9 cellular contexts compared by ENCODE assay signal in genomic region chr11:36455658-36456111, GRCh38. TPM values are rescaled to one million over a fixed set of nuclear protein-coding genes. Genes with fewer than 3 reads are reported as not detected.
DNase-seq lines count a peak whose midpoint lies in the region; ATAC-seq and TF ChIP-seq lines count a peak whose summit lies in the region.
"Had no signal": no experiment of that assay in that cellular context is flagged by ENCODE, and none has a peak within 500 bp of the region (broad histone marks: within the 10 kb centered on the region; RNA-seq: fewer than 3 reads in every experiment).

No MANE protein-coding gene starts in this region.

- no peaks in the 10 kb centered on the region for H3K36me3 Mint-ChIP-seq in stimulated activated memory B cell treated with anti-CD40 and anti-IgM and Interleukin-4, amounts not matched to agents 10 μg/mL and 1 μg/mL and 100 μg/mL, for 72 hours
- peaks cover 6% of the 10 kb centered on the region for H3K36me3 Mint-ChIP-seq in activated T-helper 17 cell treated with anti-CD3 and anti-CD28 coated beads, Interleukin-2, amount 50 U/mL, for 72 hours (ENCODE audit: low read depth)

- peaks cover 35% of the 10 kb centered on the region for H3K36me3 ChIP-seq in RWPE2 (ENCODE audit: low read depth)

- no peaks in the 10 kb centered on the region for H3K9me3 Mint-ChIP-seq in stimulated activated memory B cell treated with anti-CD40 and anti-IgM and Interleukin-4, amounts not matched to agents 10 μg/mL and 1 μg/mL and 100 μg/mL, for 72 hours
- H3K9me3 Mint-ChIP-seq in activated T-helper 17 cell treated with anti-CD3 and anti-CD28 coated beads, Interleukin-2, amount 50 U/mL, for 72 hours = no peaks in the 10 kb centered on the region

- no peak overlapping the region for H3K4me3 Mint-ChIP-seq in stimulated activated memory B cell treated with anti-CD40 and anti-IgM and Interleukin-4, amounts not matched to agents 10 μg/mL and 1 μg/mL and 100 μg/mL, for 72 hours
- H3K4me3 Mint-ChIP-seq in activated T-helper 17 cell treated with anti-CD3 and anti-CD28 coated beads, Interleukin-2, amount 50 U/mL, for 72 hours = no peak overlapping the region

- DNase-seq in EL (peak; percentile 100), RWPE2 (ENCODE audit: low spot score) (no peak), fibroblast of mammary gland (ENCODE audit: low read depth) (peak; percentile 97), occipital lobe (lab: John Stamatoyannopoulos, UW) (peak; percentile 11)
- no peak for DNase-seq in activated CD4-positive, alpha-beta T cell treated with anti-CD3 and anti-CD28 coated beads, Interleukin-2, amount 50 U/mL, for 4 hours

- H3K4me3 ChIP-seq in RWPE2 (ENCODE audit: severe bottlenecking) (no peak overlapping the region), fibroblast of mammary gland (ENCODE audit: control insufficient read depth, low read depth, low read length) (no peak overlapping the region)

- H3K9me3 ChIP-seq in RWPE2 (ENCODE audit: severe bottlenecking) = no peaks in the 10 kb centered on the region

- ATAC-seq in RWPE2 (ENCODE audit: low read depth) (peak; percentile 83), HG03442 (IDR thresholded peaks at IDR 0.05; ENCODE audit: unreplicated experiment) (no peak)
- ATAC-seq in stimulated activated memory B cell treated with anti-CD40 and anti-IgM and Interleukin-4, amounts not matched to agents 10 μg/mL and 1 μg/mL and 100 μg/mL, for 72 hours = no peak
- ATAC-seq in activated T-helper 17 cell treated with anti-CD3 and anti-CD28 coated beads, Interleukin-2, amount 50 U/mL, for 72 hours (replicated peaks) = no peak
- ATAC-seq: left colon had no signal

- H3K27me3 ChIP-seq in RWPE2 (ENCODE audit: insufficient read depth, poor library complexity, severe bottlenecking) = no peaks in the 10 kb centered on the region

- H3K4me1 Mint-ChIP-seq in stimulated activated memory B cell treated with anti-CD40 and anti-IgM and Interleukin-4, amounts not matched to agents 10 μg/mL and 1 μg/mL and 100 μg/mL, for 72 hours = peaks cover 13% of the 10 kb centered on the region
- peaks cover 17% of the 10 kb centered on the region for H3K4me1 Mint-ChIP-seq in activated T-helper 17 cell treated with anti-CD3 and anti-CD28 coated beads, Interleukin-2, amount 50 U/mL, for 72 hours

- no peaks in the 10 kb centered on the region for H3K27me3 Mint-ChIP-seq in stimulated activated memory B cell treated with anti-CD40 and anti-IgM and Interleukin-4, amounts not matched to agents 10 μg/mL and 1 μg/mL and 100 μg/mL, for 72 hours
- no peaks in the 10 kb centered on the region for H3K27me3 Mint-ChIP-seq in activated T-helper 17 cell treated with anti-CD3 and anti-CD28 coated beads, Interleukin-2, amount 50 U/mL, for 72 hours

- H3K4me1 ChIP-seq in RWPE2 (ENCODE audit: insufficient read depth, poor library complexity, severe bottlenecking) = peaks cover 12% of the 10 kb centered on the region

- peak overlapping the region; percentile 58 for H3K27ac ChIP-seq in RWPE2 (ENCODE audit: poor library complexity, severe bottlenecking)

- H3K27ac Mint-ChIP-seq in stimulated activated memory B cell treated with anti-CD40 and anti-IgM and Interleukin-4, amounts not matched to agents 10 μg/mL and 1 μg/mL and 100 μg/mL, for 72 hours = no peak overlapping the region
- H3K27ac Mint-ChIP-seq in activated T-helper 17 cell treated with anti-CD3 and anti-CD28 coated beads, Interleukin-2, amount 50 U/mL, for 72 hours = no peak overlapping the region

- TF ChIP-seq CTCF in RWPE2 (IDR thresholded peaks at IDR 0.05; ENCODE audit: poor library complexity, severe bottlenecking) (no peak), fibroblast of mammary gland (conservative IDR thresholded peaks at IDR 0.05; ENCODE audit: control insufficient read depth, insufficient read depth, low read depth, low read length) (no peak)

RNA-seq across cellular contexts. Expression of gene TRAF6, which starts 54.4 kb away (rescaled TPM):
- total RNA-seq in occipital lobe = 16.5 TPM
- total RNA-seq in activated T-helper 17 cell treated with anti-CD3 and anti-CD28 coated beads, Interleukin-2, amount 50 U/mL, for 72 hours = 10 to 100 TPM in 1 of 2 donors, 1 to 10 TPM in 1; 8.7 to 10.7 TPM

Comparison
In these comparisons a context has a peak if more than half of its experiments do, and no peak if none do; other contexts are left out.
1. DNase-seq: peak in EL (single experiment), fibroblast of mammary gland (single experiment) and occipital lobe (single experiment); none in RWPE2 (single experiment) and activated CD4-positive, alpha-beta T cell treated with anti-CD3 and anti-CD28 coated beads, Interleukin-2, amount 50 U/mL, for 4 hours (0 of 2).